8 cellular contexts compared by ENCODE assay signal in the genomic region with DNA sequence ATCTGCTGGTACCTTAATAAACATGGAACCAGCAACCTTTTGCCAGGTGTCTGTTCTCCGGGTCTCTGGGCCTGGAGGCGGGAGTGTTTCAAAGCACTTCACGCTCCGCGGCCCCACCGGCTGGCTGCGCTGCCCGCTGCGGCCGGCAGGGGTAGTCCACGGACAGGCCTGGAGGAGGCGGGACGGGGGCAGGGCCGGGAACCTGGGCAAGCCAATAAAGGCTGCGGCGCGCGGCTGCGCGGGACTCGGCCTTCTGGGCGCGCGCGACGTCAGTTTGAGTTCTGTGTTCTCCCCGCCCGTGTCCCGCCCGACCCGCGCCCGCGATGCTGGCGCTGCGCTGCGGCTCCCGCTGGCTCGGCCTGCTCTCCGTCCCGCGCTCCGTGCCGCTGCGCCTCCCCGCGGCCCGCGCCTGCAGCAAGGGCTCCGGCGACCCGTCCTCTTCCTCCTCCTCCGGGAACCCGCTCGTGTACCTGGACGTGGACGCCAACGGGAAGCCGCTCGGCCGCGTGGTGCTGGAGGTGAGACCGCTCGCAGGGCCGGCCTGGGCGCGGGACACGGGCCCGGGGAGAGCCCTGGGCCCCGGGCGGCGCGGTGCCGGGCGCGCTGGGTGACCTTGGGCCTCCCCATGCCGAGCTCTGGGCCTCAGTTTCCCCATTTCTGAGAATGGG. TPM values are rescaled to one million over a fixed set of nuclear protein-coding genes. Genes with fewer than 3 reads are reported as not detected.
DNase-seq lines count a peak whose midpoint lies in the region; ATAC-seq and TF ChIP-seq lines count a peak whose summit lies in the region.

A gene (plus strand): TSS at position 244 of the 668 bp plus-strand sequence. CDS start 80 bp downstream, at position 324.

- H3K4me1 Mint-ChIP-seq in CD8-positive, alpha-beta T cell (ENCODE audit: low read depth), result peaks cover 22% of the 10 kb centered on the region

- peak; percentile 90 for ATAC-seq in CD8-positive, alpha-beta T cell
- peak; percentile 78 for ATAC-seq in GM19395 (IDR thresholded peaks at IDR 0.05; ENCODE audit: unreplicated experiment)
- ATAC-seq in HG03558 (IDR thresholded peaks at IDR 0.05; ENCODE audit: extremely low read depth, unreplicated experiment), result peak; percentile 84
- ATAC-seq in lung (ENCODE audit: insufficient read depth, low FRiP score), result peak; percentile 94

- CTCF ChIA-PET in CD8-positive, alpha-beta T cell (lab: Charles Lee), result interaction anchor here (0.7 to 5.3 kb wide), 7 partner anchors 12 to 120 kb away, joined by 3 to 39 read pairs (median 6); no protein-coding TSS in a partner anchor

- H3K27me3 Mint-ChIP-seq in CD8-positive, alpha-beta T cell (ENCODE audit: low read depth), result no peaks in the 10 kb centered on the region

- DNase-seq in CD8-positive, alpha-beta T cell, result peak; percentile 76 to 97 (median 88)
- DNase-seq in NCI-H82 treated with DMSO at 0.1 percent for 48 hours (lab: John Stamatoyannopoulos, UW; ENCODE audit: unreplicated experiment) (peak; percentile 66), lung (ENCODE audit: low spot score) (peak; percentile 93)
- DNase-seq in activated CD8-positive, alpha-beta memory T cell treated with anti-CD3 and anti-CD28 coated beads for 1 hour (ENCODE audit: extremely low read depth in 1 of 2, low read depth in 1 of 2), result peak; percentile 75 to 88
- DNase-seq in stimulated activated CD4-positive, alpha-beta T cell treated with anti-CD3 and anti-CD28 coated beads, TNF-alpha, amount 100 ng/mL, for 24 hours (ENCODE audit: low read depth in 3 of 3), result peak; percentile 87 to 93 (median 91)

- H3K27ac ChIP-seq in CD8-positive, alpha-beta T cell (ENCODE audit: low read depth, low read length), result peak within 1 kb of the TSS; percentile 60
- H3K27ac ChIP-seq in ectodermal cell (ENCODE audit: insufficient read depth, low read depth, low read length, poor library complexity, severe bottlenecking) (peak within 1 kb of the TSS; percentile 8), lung (ENCODE audit: low read depth in 1 of 2, low read length in 1 of 2) (peak within 1 kb of the TSS; percentile 90 to 96)

- H3K36me3 Mint-ChIP-seq in CD8-positive, alpha-beta T cell, result peaks cover 31% of the 10 kb centered on the region

- peak within 1 kb of the TSS; percentile 78 for H3K4me3 Mint-ChIP-seq in CD8-positive, alpha-beta T cell

- WGBS in ectodermal cell, 2 experiments, result 1% methylated on average over 77 of the region's 77 CpGs
- WGBS in lung, 2 donors, result 0% methylated on average over 39 to 77 of the region's 77 CpGs

- peaks cover 33% of the 10 kb centered on the region for H3K36me3 ChIP-seq in CD8-positive, alpha-beta T cell (ENCODE audit: insufficient read depth, low read length)
- H3K36me3 ChIP-seq in ectodermal cell (ENCODE audit: control insufficient read depth, insufficient read depth, low read length) (peaks cover 6% of the 10 kb centered on the region), lung (ENCODE audit: control insufficient read depth in 2 of 2, insufficient read depth in 2 of 2, low read length in 2 of 2) (peaks cover 12 to 20% of the 10 kb centered on the region in 2 donors)

- H3K4me1 ChIP-seq in CD8-positive, alpha-beta T cell (ENCODE audit: insufficient read depth, low read length), result peaks cover 27% of the 10 kb centered on the region
- H3K4me1 ChIP-seq in ectodermal cell (ENCODE audit: control insufficient read depth, insufficient read depth, low read length) (peaks cover 13% of the 10 kb centered on the region), lung (ENCODE audit: control insufficient read depth in 2 of 2, insufficient read depth in 2 of 2, low read length in 2 of 2) (peaks cover 0 to 6% of the 10 kb centered on the region in 2 donors)

- H3K9me3 Mint-ChIP-seq in CD8-positive, alpha-beta T cell, result no peaks in the 10 kb centered on the region

- H3K27ac Mint-ChIP-seq in CD8-positive, alpha-beta T cell, result peak within 1 kb of the TSS; percentile 87

- H3K4me3 ChIP-seq in CD8-positive, alpha-beta T cell (ENCODE audit: low read depth, low read length), result peak within 1 kb of the TSS; percentile 93
- H3K4me3 ChIP-seq in ectodermal cell (ENCODE audit: insufficient read depth, low read depth, low read length), result peak within 1 kb of the TSS; percentile 73
- peak within 1 kb of the TSS; percentile 67 for H3K4me3 ChIP-seq in lung

- POLR2A ChIA-PET in CD8-positive, alpha-beta T cell (lab: Charles Lee), result interaction anchor here (1.1 to 3.1 kb wide), 3 partner anchors 25 to 61 kb away, joined by 4 to 20 read pairs (median 5); no protein-coding TSS in a partner anchor

- peak; percentile 86 for TF ChIP-seq CTCF in CD8-positive, alpha-beta T cell (IDR thresholded peaks at IDR 0.05)
- peak; percentile 85 for TF ChIP-seq CTCF in lung (IDR thresholded peaks at IDR 0.05; ENCODE audit: control extremely low read depth, extremely low read depth)

- H3K9me3 ChIP-seq in CD8-positive, alpha-beta T cell (ENCODE audit: low read length), result no peaks in the 10 kb centered on the region
- H3K9me3 ChIP-seq in ectodermal cell (ENCODE audit: control insufficient read depth, low read length) (no peaks in the 10 kb centered on the region), lung (ENCODE audit: control insufficient read depth in 2 of 2, insufficient read depth in 1 of 2, low read length in 1 of 2) (no peaks in the 10 kb centered on the region)

- intact Hi-C loops in CD8-positive, alpha-beta T cell (cut with DNase I, micrococcal nuclease), result loop anchor here (1.0 to 10.0 kb wide), 10 partner anchors 24 to 1313 kb away; a partner anchor contains a TSS

- H3K27me3 ChIP-seq in CD8-positive, alpha-beta T cell (ENCODE audit: insufficient read depth, low read length), result no peaks in the 10 kb centered on the region
- H3K27me3 ChIP-seq in ectodermal cell (ENCODE audit: control insufficient read depth, insufficient read depth, low read length, poor library complexity, severe bottlenecking) (no peaks in the 10 kb centered on the region), lung (ENCODE audit: control insufficient read depth, insufficient read depth) (no peaks in the 10 kb centered on the region)

RNA-seq across cellular contexts. Expression of the gene that starts here (rescaled TPM):
- 10 to 100 TPM; 33.7 to 36.4 TPM for total RNA-seq in CD8-positive, alpha-beta T cell
- 50.0 TPM for polyA plus RNA-seq in ectodermal cell (2013, experiment 1 of 4)
- polyA plus RNA-seq in ectodermal cell (2013, experiment 2 of 4), result 49.3 TPM
- 43.0 TPM for polyA plus RNA-seq in ectodermal cell (2013, experiment 3 of 4)
- 38.1 TPM for polyA plus RNA-seq in ectodermal cell (2013, experiment 4 of 4)
- 10 to 100 TPM; 22.0 to 57.8 TPM for total RNA-seq in lung
- 10 to 100 TPM; 21.7 to 96.8 TPM for polyA plus RNA-seq in lung

Comparison
In these comparisons a context has a peak if more than half of its experiments do, and no peak if none do; other contexts are left out.
1. Peak in every context shown above with its lines: DNase-seq, ATAC-seq, H3K4me3 ChIP-seq and H3K27ac ChIP-seq.
2. H3K27ac ChIP-seq: peak in every context shown above with its lines; median percentile 93 in lung; 60 in CD8-positive, alpha-beta T cell; 8 in ectodermal cell.